8 cellular contexts compared by ENCODE assay signal in genomic region chr5:157511656-157512644, GRCh38. TPM values are rescaled to one million over a fixed set of nuclear protein-coding genes. Genes with fewer than 3 reads are reported as not detected.
A peak's percentile ranks its signal among the peaks of the same experiment; 100 is the strongest.
DNase-seq lines count a peak whose midpoint lies in the region; ATAC-seq and TF ChIP-seq lines count a peak whose summit lies in the region.

No MANE protein-coding gene starts in this region.

- H3K4me1 Mint-ChIP-seq in GM23338: no peaks in the 10 kb centered on the region
- H3K4me1 Mint-ChIP-seq in dendritic cell treated with granulocyte-macrophage colony-stimulating factor and Interleukin-4, amounts not matched to agents 40 ng/mL and 50 ng/mL, for 4 days (ENCODE audit: low read depth): peaks cover 22% of the 10 kb centered on the region
- peaks cover 47 to 83% of the 10 kb centered on the region in 2 donors for H3K4me1 Mint-ChIP-seq in stimulated activated naive B cell treated with anti-CD40 and anti-IgM and Interleukin-4, amounts not matched to agents 10 μg/mL and 1 μg/mL and 100 μg/mL, for 72 hours

- H4K20me1 ChIP-seq in GM23338 (replicated peaks; ENCODE audit: insufficient read depth): no peaks in the 10 kb centered on the region

- DNase-seq in GM23338 (ENCODE audit: low spot score): peak; percentile 35
- peak; percentile 97 to 98 for DNase-seq in SJCRH30
- DNase-seq in lung (ENCODE audit: low spot score): peak; percentile 74
- DNase-seq in stimulated activated naive B cell treated with anti-CD40 and anti-IgM and Interleukin-4, amounts not matched to agents 10 μg/mL and 1 μg/mL and 100 μg/mL, for 72 hours: no peak
- DNase-seq in middle frontal gyrus (ENCODE audit: extremely low spot score, low spot score): no peak

- H3K27me3 ChIP-seq in GM23338 (ENCODE audit: insufficient read depth) (no peaks in the 10 kb centered on the region), SJCRH30 (no peaks in the 10 kb centered on the region), lung (ENCODE audit: control insufficient read depth, insufficient read depth) (no peaks in the 10 kb centered on the region)

- H2AFZ ChIP-seq in GM23338: no peak overlapping the region

- no peak overlapping the region for H3K27ac Mint-ChIP-seq in GM23338
- peak overlapping the region; percentile 64 for H3K27ac Mint-ChIP-seq in dendritic cell treated with granulocyte-macrophage colony-stimulating factor and Interleukin-4, amounts not matched to agents 40 ng/mL and 50 ng/mL, for 4 days
- H3K27ac Mint-ChIP-seq in stimulated activated naive B cell treated with anti-CD40 and anti-IgM and Interleukin-4, amounts not matched to agents 10 μg/mL and 1 μg/mL and 100 μg/mL, for 72 hours: peak overlapping the region; percentile 88

- H3K4me2 ChIP-seq in GM23338: no peak overlapping the region

- WGBS in lung, 2 donors: 42 to 73% methylated on average over 9 of the region's 9 CpGs

- TF ChIP-seq CTCF in GM23338 (conservative IDR thresholded peaks at IDR 0.05; ENCODE audit: low read depth in 2 of 2) (no peak), lung (IDR thresholded peaks at IDR 0.05; ENCODE audit: control extremely low read depth, extremely low read depth) (no peak)

- intact Hi-C loops in dendritic cell treated with granulocyte-macrophage colony-stimulating factor and Interleukin-4, amounts not matched to agents 40 ng/mL and 50 ng/mL, for 4 days (cut with micrococcal nuclease): loop anchor here (10.0 kb wide), 1 partner anchor 203 kb away; no protein-coding TSS in a partner anchor

- no peaks in the 10 kb centered on the region for H3K9me3 Mint-ChIP-seq in GM23338
- H3K9me3 Mint-ChIP-seq in dendritic cell treated with granulocyte-macrophage colony-stimulating factor and Interleukin-4, amounts not matched to agents 40 ng/mL and 50 ng/mL, for 4 days: no peaks in the 10 kb centered on the region
- peaks cover 3% of the 10 kb centered on the region in 2 donors for H3K9me3 Mint-ChIP-seq in stimulated activated naive B cell treated with anti-CD40 and anti-IgM and Interleukin-4, amounts not matched to agents 10 μg/mL and 1 μg/mL and 100 μg/mL, for 72 hours

- H3K27ac ChIP-seq in GM23338 (ENCODE audit: low read depth): no peak overlapping the region
- peak overlapping the region; percentile 84 for H3K27ac ChIP-seq in SJCRH30
- H3K27ac ChIP-seq in lung (ENCODE audit: low read depth in 1 of 2, low read length in 1 of 2): peak overlapping the region; percentile 76 to 79

- H3K4me1 ChIP-seq in GM23338 (ENCODE audit: insufficient read depth) (no peaks in the 10 kb centered on the region), SJCRH30 (peaks cover 66% of the 10 kb centered on the region), lung (ENCODE audit: control insufficient read depth in 2 of 2, insufficient read depth in 2 of 2, low read length in 2 of 2) (peaks cover 10 to 16% of the 10 kb centered on the region in 2 donors)

- H3K36me3 ChIP-seq in GM23338 (ENCODE audit: insufficient read depth): peaks cover 9% of the 10 kb centered on the region; the same call in 1 of the 2 replicates
- H3K36me3 ChIP-seq in SJCRH30: peaks cover 29% of the 10 kb centered on the region
- H3K36me3 ChIP-seq in lung (ENCODE audit: control insufficient read depth in 2 of 2, insufficient read depth in 2 of 2, low read length in 2 of 2): peaks cover 1 to 9% of the 10 kb centered on the region in 2 donors

- no peaks in the 10 kb centered on the region for H3K9me3 ChIP-seq in SJCRH30 (replicated peaks)
- peaks cover 0 to 1% of the 10 kb centered on the region in 2 donors for H3K9me3 ChIP-seq in lung (ENCODE audit: control insufficient read depth in 2 of 2, insufficient read depth in 1 of 2, low read length in 1 of 2)

- H3K9me2 ChIP-seq in GM23338 (ENCODE audit: insufficient read depth): peaks cover 8% of the 10 kb centered on the region; the same call in 1 of the 2 replicates

- no peak overlapping the region for H3K4me3 Mint-ChIP-seq in GM23338
- no peak overlapping the region for H3K4me3 Mint-ChIP-seq in dendritic cell treated with granulocyte-macrophage colony-stimulating factor and Interleukin-4, amounts not matched to agents 40 ng/mL and 50 ng/mL, for 4 days
- H3K4me3 Mint-ChIP-seq in stimulated activated naive B cell treated with anti-CD40 and anti-IgM and Interleukin-4, amounts not matched to agents 10 μg/mL and 1 μg/mL and 100 μg/mL, for 72 hours: no peak overlapping the region

- no peaks in the 10 kb centered on the region for H3K79me2 ChIP-seq in GM23338 (replicated peaks; ENCODE audit: insufficient read depth)

- H3K27me3 Mint-ChIP-seq in GM23338 (ENCODE audit: insufficient read depth, low read depth, poor library complexity): no peaks in the 10 kb centered on the region
- no peaks in the 10 kb centered on the region for H3K27me3 Mint-ChIP-seq in dendritic cell treated with granulocyte-macrophage colony-stimulating factor and Interleukin-4, amounts not matched to agents 40 ng/mL and 50 ng/mL, for 4 days
- H3K27me3 Mint-ChIP-seq in stimulated activated naive B cell treated with anti-CD40 and anti-IgM and Interleukin-4, amounts not matched to agents 10 μg/mL and 1 μg/mL and 100 μg/mL, for 72 hours: no peaks in the 10 kb centered on the region

- no peak overlapping the region for H3K4me3 ChIP-seq in GM23338
- no peak overlapping the region for H3K4me3 ChIP-seq in SJCRH30
- no peak overlapping the region for H3K4me3 ChIP-seq in lung

- peak; percentile 69 for ATAC-seq in GM23338
- ATAC-seq in lung (ENCODE audit: insufficient read depth, low FRiP score): peak; percentile 83
- no peak for ATAC-seq in stimulated activated naive B cell treated with anti-CD40 and anti-IgM and Interleukin-4, amounts not matched to agents 10 μg/mL and 1 μg/mL and 100 μg/mL, for 72 hours (replicated peaks)
- no peak for ATAC-seq in GM19395 (IDR thresholded peaks at IDR 0.05; ENCODE audit: unreplicated experiment)
- no peak for ATAC-seq in HG02610 (IDR thresholded peaks at IDR 0.05; ENCODE audit: unreplicated experiment)

- H3F3A ChIP-seq in GM23338 (replicated peaks; ENCODE audit: low read depth): no peaks in the 10 kb centered on the region

- 0 out of 3 replicates have a peak, but pooled peaks cover 3% of the 10 kb centered on the region for H3K36me3 Mint-ChIP-seq in GM23338 (ENCODE audit: low read depth)
- H3K36me3 Mint-ChIP-seq in dendritic cell treated with granulocyte-macrophage colony-stimulating factor and Interleukin-4, amounts not matched to agents 40 ng/mL and 50 ng/mL, for 4 days (ENCODE audit: low read depth): peaks cover 92% of the 10 kb centered on the region
- peaks cover 37 to 60% of the 10 kb centered on the region in 2 donors for H3K36me3 Mint-ChIP-seq in stimulated activated naive B cell treated with anti-CD40 and anti-IgM and Interleukin-4, amounts not matched to agents 10 μg/mL and 1 μg/mL and 100 μg/mL, for 72 hours

TF ChIP-seq in GM23338, 12 proteins besides CTCF, POLR2A, EP300 and RAD21:
- TF ChIP-seq STAT1 (IDR thresholded peaks at IDR 0.05; ENCODE audit: unreplicated experiment) (no peak), ETS1 (IDR thresholded peaks at IDR 0.05) (no peak), EZH2phosphoT487 (IDR thresholded peaks at IDR 0.05; ENCODE audit: unreplicated experiment) (no peak), ZNF331 (CRISPR knock-in tag; IDR thresholded peaks at IDR 0.05; ENCODE audit: low read depth) (no peak), ZNF114 (CRISPR knock-in tag; IDR thresholded peaks at IDR 0.05) (no peak), JUNB (IDR thresholded peaks at IDR 0.05; ENCODE audit: unreplicated experiment) (no peak), REST (IDR thresholded peaks at IDR 0.05; ENCODE audit: unreplicated experiment) (no peak)

RNA-seq across cellular contexts. Expression of gene NIPAL4, which starts 51.9 kb away (rescaled TPM):
- total RNA-seq in GM23338 (2014; rRNA removed; shearing (Covaris generic)): 0.21 and 0.27 TPM in 2 replicates
- polyA plus RNA-seq in GM23338 (2016; fragmentation: Nextera tagmentation; extraction: Ambion mirVana) (0.10 TPM in 1 of 2 replicates, not detected in the other), lung (1 to 10 TPM in 1 of 2 donors, under 1 TPM in 1; 0.04 to 1.7 TPM)
- not detected in 2 replicates for total RNA-seq in SJCRH30 (2014; rRNA removed; shearing (Covaris generic))
- total RNA-seq in lung: under 1 TPM; 0.17 to 0.55 TPM

Comparison
In these comparisons a context has a peak if more than half of its experiments do, and no peak if none do; other contexts are left out.
1. ATAC-seq: peak in GM23338 (single experiment) and lung (single experiment); none in stimulated activated naive B cell treated with anti-CD40 and anti-IgM and Interleukin-4, amounts not matched to agents 10 μg/mL and 1 μg/mL and 100 μg/mL, for 72 hours (0 of 2), GM19395 (single experiment) and HG02610 (single experiment).
2. DNase-seq: peak in GM23338 (single experiment), SJCRH30 (2 of 2) and lung (single experiment); none in stimulated activated naive B cell treated with anti-CD40 and anti-IgM and Interleukin-4, amounts not matched to agents 10 μg/mL and 1 μg/mL and 100 μg/mL, for 72 hours (single experiment) and middle frontal gyrus (single experiment).